Comparison of ENCODE assay signal across 17 cellular contexts in the genomic region with DNA sequence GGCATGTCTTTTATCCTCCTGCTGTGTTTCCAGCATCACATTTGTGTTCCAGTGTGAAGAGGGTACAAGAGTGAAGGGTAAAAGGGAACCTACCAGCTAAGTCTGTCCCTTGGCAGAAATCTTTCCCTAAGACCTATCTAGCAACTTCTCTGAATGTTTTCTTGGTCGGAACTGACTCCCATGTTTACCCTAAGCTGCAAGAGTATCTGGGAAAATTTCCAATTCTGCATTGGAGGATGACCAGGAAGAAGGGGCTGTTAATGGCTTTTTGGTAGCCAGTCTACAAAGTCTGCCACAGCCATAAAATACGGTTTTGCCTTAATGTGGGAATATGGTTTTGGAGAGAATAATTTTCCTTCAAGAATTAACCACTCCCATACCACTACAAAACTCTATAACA.
DNase-seq lines count a peak whose midpoint lies in the region; ATAC-seq, FAIRE-seq and TF ChIP-seq lines count a peak whose summit lies in the region.
"Had no signal": no experiment of that assay in that cellular context is flagged by ENCODE, and none has a peak within 500 bp of the region (broad histone marks: within the 10 kb centered on the region; RNA-seq: fewer than 3 reads in every experiment).

No MANE protein-coding gene starts in this region.

- H3K79me2 ChIP-seq in HepG2 (ENCODE audit: insufficient read depth, low read length): no peaks in the 10 kb centered on the region

- H2AFZ ChIP-seq in HepG2 (ENCODE audit: low read length): no peak overlapping the region
- H2AFZ ChIP-seq: GM23338 had no signal

- no peak for TF ChIP-seq CTCF in right lobe of liver (IDR thresholded peaks at IDR 0.05)
- no peak for TF ChIP-seq CTCF in HepG2 (CRISPR knock-in tag; IDR thresholded peaks at IDR 0.05)

- H3K4me1 ChIP-seq in right lobe of liver (no peaks in the 10 kb centered on the region), HepG2 (ENCODE audit: insufficient read depth, low read length) (no peaks in the 10 kb centered on the region)
- H3K4me1 ChIP-seq: BLaER1 had no signal

- CTCF ChIA-PET in HepG2 (lab: Yijun Ruan, JAX; ENCODE audit: low intra/inter-chr PET ratio, low total read pairs): no interaction called here

- no peaks in the 10 kb centered on the region for H4K20me1 ChIP-seq in HepG2 (ENCODE audit: insufficient read depth, low read length)
- H4K20me1 ChIP-seq: BLaER1 had no signal

- TF ChIP-seq EP300 in HepG2 (IDR thresholded peaks at IDR 0.05; ENCODE audit: low read depth in 2 of 2, low read length in 2 of 2): no peak
- TF ChIP-seq EP300 in HepG2 (CRISPR knock-in tag; IDR thresholded peaks at IDR 0.05; ENCODE audit: borderline replicate concordance): no peak

- ATAC-seq in right lobe of liver: peak in 3 of 4 donors; percentile 42 to 65 (median 54)
- no peak for ATAC-seq in HepG2
- ATAC-seq: GM23338, HCT116 had no signal

- H3K4me3 ChIP-seq in right lobe of liver (no peak overlapping the region), HepG2 (replicated peaks in 1 of 3; ENCODE audit: insufficient read depth in 1 of 3, low read depth in 2 of 3, low read length in 3 of 3) (no peak overlapping the region)
- H3K4me3 ChIP-seq: BLaER1, GM23338 had no signal

- H3K27me3 ChIP-seq in right lobe of liver: no peaks in the 10 kb centered on the region
- peaks cover 1 to 21% of the 10 kb centered on the region in 2 experiments; a peak in 4 of 5 replicates for H3K27me3 ChIP-seq in HepG2 (ENCODE audit: control insufficient read depth in 1 of 2, insufficient read depth in 2 of 2, low read length in 2 of 2)
- H3K27me3 ChIP-seq: BLaER1 had no signal

- in situ Hi-C loops in HepG2 (cut with HindIII; ENCODE audit: extremely low pct_ligation_motif_present, low pct_unique_long_range_greater_than_20kb): no loop called here

- no peak overlapping the region for H3K9ac ChIP-seq in HepG2 (ENCODE audit: insufficient read depth, low read depth, low read length)
- H3K9ac ChIP-seq: BLaER1 had no signal

- WGBS in right lobe of liver (ENCODE audit: insufficient coverage, low coverage, low lambda C conversion rate, missing lambda C conversion rate): 41% methylated on average over 2 of the region's 2 CpGs
- 0% methylated on average over 2 of the region's 2 CpGs for WGBS in HepG2 (ENCODE audit: low lambda C conversion rate)

- H3K9me3 ChIP-seq in right lobe of liver: no peaks in the 10 kb centered on the region
- no peaks in the 10 kb centered on the region for H3K9me3 ChIP-seq in HepG2 (ENCODE audit: low read length)
- H3K9me3 ChIP-seq: BLaER1 had no signal

- no TSS peak for BruUV-seq in HepG2 (replicated peaks; lab: Mats Ljungman, UMichigan)

- TF ChIP-seq POLR2A in right lobe of liver (IDR thresholded peaks at IDR 0.05): no peak
- no peak for TF ChIP-seq POLR2A in HepG2 (IDR thresholded peaks at IDR 0.05; ENCODE audit: insufficient read depth in 1 of 2, low read depth in 2 of 2, low read length in 2 of 2)
- no peak for TF ChIP-seq POLR2A in erythroblast (IDR thresholded peaks at IDR 0.05; ENCODE audit: low read length)

- TF ChIP-seq RAD21 in HepG2 (CRISPR knock-in tag; IDR thresholded peaks at IDR 0.05): no peak

- no peak for FAIRE-seq in HepG2 (lab: Jason Lieb, UNC)
- no peak for FAIRE-seq in GM19239 (lab: Jason Lieb, UNC)
- FAIRE-seq: G401.6, GM12891, H54 had no signal

- no peak for DNase-seq in right lobe of liver
- DNase-seq in HepG2 (ENCODE audit: low spot score): no peak
- peak; percentile 68 for DNase-seq in astrocyte of the hippocampus (ENCODE audit: low read depth, low spot score)
- peak; percentile 26 for DNase-seq in medulla oblongata (ENCODE audit: extremely low spot score)
- DNase-seq in GM19239 (ENCODE audit: insufficient read length, low spot score): no peak
- no peak for DNase-seq in HCEC 1CT
- no peak for DNase-seq in erythroblast (lab: John Stamatoyannopoulos, UW)
- DNase-seq: 8988T; Calu3; CD4-positive, alpha-beta memory T cell; HFFc6 had no signal

- H3K27ac ChIP-seq in right lobe of liver (peak overlapping the region in 1 of 3 donors; percentile 20), HepG2 (ENCODE audit: extremely low read length, insufficient read depth, low read length) (no peak overlapping the region)
- H3K27ac ChIP-seq: BLaER1 had no signal

- H3K4me2 ChIP-seq in HepG2 (ENCODE audit: low read depth, low read length): no peak overlapping the region
- H3K4me2 ChIP-seq: BLaER1, GM23338 had no signal

- POLR2A ChIA-PET in HepG2 (lab: Yijun Ruan, JAX): no interaction called here

- H3K36me3 ChIP-seq in right lobe of liver (no peaks in the 10 kb centered on the region), HepG2 (replicated peaks in 1 of 2; ENCODE audit: control insufficient read depth in 1 of 2, insufficient read depth in 2 of 2, low read length in 2 of 2) (no peaks in the 10 kb centered on the region)
- H3K36me3 ChIP-seq: BLaER1 had no signal

- intact Hi-C loops in right lobe of liver (cut with DNase I) (no loop called here), HepG2 (cut with micrococcal nuclease; ENCODE audit: unreplicated experiment) (no loop called here)

TF ChIP-seq in HepG2, 621 proteins besides CTCF, POLR2A, EP300 and RAD21:
- no peak for TF ChIP-seq ZNF333 (CRISPR knock-in tag; IDR thresholded peaks at IDR 0.05; ENCODE audit: borderline replicate concordance)
- TF ChIP-seq, protein P1, sequence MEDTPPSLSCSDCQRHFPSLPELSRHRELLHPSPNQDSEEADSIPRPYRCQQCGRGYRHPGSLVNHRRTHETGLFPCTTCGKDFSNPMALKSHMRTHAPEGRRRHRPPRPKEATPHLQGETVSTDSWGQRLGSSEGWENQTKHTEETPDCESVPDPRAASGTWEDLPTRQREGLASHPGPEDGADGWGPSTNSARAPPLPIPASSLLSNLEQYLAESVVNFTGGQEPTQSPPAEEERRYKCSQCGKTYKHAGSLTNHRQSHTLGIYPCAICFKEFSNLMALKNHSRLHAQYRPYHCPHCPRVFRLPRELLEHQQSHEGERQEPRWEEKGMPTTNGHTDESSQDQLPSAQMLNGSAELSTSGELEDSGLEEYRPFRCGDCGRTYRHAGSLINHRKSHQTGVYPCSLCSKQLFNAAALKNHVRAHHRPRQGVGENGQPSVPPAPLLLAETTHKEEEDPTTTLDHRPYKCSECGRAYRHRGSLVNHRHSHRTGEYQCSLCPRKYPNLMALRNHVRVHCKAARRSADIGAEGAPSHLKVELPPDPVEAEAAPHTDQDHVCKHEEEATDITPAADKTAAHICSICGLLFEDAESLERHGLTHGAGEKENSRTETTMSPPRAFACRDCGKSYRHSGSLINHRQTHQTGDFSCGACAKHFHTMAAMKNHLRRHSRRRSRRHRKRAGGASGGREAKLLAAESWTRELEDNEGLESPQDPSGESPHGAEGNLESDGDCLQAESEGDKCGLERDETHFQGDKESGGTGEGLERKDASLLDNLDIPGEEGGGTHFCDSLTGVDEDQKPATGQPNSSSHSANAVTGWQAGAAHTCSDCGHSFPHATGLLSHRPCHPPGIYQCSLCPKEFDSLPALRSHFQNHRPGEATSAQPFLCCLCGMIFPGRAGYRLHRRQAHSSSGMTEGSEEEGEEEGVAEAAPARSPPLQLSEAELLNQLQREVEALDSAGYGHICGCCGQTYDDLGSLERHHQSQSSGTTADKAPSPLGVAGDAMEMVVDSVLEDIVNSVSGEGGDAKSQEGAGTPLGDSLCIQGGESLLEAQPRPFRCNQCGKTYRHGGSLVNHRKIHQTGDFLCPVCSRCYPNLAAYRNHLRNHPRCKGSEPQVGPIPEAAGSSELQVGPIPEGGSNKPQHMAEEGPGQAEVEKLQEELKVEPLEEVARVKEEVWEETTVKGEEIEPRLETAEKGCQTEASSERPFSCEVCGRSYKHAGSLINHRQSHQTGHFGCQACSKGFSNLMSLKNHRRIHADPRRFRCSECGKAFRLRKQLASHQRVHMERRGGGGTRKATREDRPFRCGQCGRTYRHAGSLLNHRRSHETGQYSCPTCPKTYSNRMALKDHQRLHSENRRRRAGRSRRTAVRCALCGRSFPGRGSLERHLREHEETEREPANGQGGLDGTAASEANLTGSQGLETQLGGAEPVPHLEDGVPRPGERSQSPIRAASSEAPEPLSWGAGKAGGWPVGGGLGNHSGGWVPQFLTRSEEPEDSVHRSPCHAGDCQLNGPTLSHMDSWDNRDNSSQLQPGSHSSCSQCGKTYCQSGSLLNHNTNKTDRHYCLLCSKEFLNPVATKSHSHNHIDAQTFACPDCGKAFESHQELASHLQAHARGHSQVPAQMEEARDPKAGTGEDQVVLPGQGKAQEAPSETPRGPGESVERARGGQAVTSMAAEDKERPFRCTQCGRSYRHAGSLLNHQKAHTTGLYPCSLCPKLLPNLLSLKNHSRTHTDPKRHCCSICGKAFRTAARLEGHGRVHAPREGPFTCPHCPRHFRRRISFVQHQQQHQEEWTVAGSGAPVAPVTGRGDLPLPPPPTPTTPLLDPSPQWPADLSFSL (CRISPR knock-in tag; IDR thresholded peaks at IDR 0.05): no peak
- TF ChIP-seq HNRNPK (IDR thresholded peaks at IDR 0.05; ENCODE audit: low read depth, low read length, poor library complexity, severe bottlenecking): no peak
- no peak for TF ChIP-seq PRPF4 (IDR thresholded peaks at IDR 0.05; ENCODE audit: low read depth, low read length, poor library complexity, severe bottlenecking)
- TF ChIP-seq ZNF746 (CRISPR knock-in tag; IDR thresholded peaks at IDR 0.05): no peak
- no peak for TF ChIP-seq RELA (CRISPR knock-in tag; IDR thresholded peaks at IDR 0.05)

Comparison
In these comparisons a context has a peak if more than half of its experiments do, and no peak if none do; other contexts are left out.
1. DNase-seq: peak in astrocyte of the hippocampus (single experiment) and medulla oblongata (single experiment); none in right lobe of liver (0 of 3), HepG2 (single experiment), GM19239 (single experiment), HCEC 1CT (single experiment) and erythroblast (0 of 2).